In the genomic region with DNA sequence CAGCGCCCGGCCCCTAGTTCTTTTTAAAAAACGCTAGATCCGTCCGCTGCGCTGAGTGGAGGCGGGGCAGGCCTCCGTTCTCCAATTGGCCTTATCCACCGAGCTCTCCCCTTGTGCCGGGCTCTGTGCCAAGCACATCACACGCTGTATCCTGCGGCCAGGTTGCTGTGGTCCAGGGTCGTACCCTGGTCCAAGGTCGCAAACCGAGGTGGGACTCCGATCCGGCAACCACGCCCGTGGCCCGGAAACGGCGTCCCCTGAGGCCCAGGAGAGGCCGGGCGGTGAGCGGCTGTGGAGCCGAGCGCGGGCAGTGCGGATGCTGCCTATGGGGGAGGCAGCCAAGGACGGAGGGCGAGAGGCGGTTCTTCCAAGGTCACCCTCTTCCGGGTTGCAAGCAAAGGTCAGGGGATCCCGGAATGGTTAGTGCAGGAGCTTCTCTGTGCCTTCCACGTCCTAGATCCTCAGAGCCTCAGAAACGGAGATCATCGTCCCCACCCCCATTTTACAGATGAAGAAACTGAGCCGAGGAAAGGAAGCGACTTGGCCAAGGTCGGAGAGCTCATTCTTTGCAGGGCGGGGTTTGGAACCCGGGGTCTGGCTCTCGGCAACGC, we compare ENCODE assay signal across 8 cellular contexts.
DNase-seq lines count a peak whose midpoint lies in the region; ATAC-seq, FAIRE-seq and TF ChIP-seq lines count a peak whose summit lies in the region.

No MANE protein-coding gene starts in this region.

- H3K4me1 ChIP-seq in iPS-20b (ENCODE audit: insufficient read depth, low read length) (no peaks in the 10 kb centered on the region), stomach smooth muscle (ENCODE audit: control insufficient read depth, insufficient read depth, low read length) (peaks cover 9% of the 10 kb centered on the region)

- H3K27ac Mint-ChIP-seq in activated naive CD4-positive, alpha-beta T cell treated with anti-CD3 and anti-CD28 coated beads, Interleukin-2, amount 50 U/mL, for 72 hours, result peak overlapping the region; percentile 56 to 77

- H3K27ac ChIP-seq in iPS-20b (ENCODE audit: low read length) (no peak overlapping the region), stomach smooth muscle (ENCODE audit: low read length) (no peak overlapping the region)

- H3K27me3 ChIP-seq in iPS-20b (ENCODE audit: insufficient read depth, low read length), result peaks cover 74% of the 10 kb centered on the region
- H3K27me3 ChIP-seq in stomach smooth muscle (ENCODE audit: control insufficient read depth in 1 of 2, insufficient read depth in 2 of 2, low read length in 2 of 2), result peaks cover 19 to 22% of the 10 kb centered on the region in 2 donors

- ATAC-seq in HG03342 (IDR thresholded peaks at IDR 0.05; ENCODE audit: unreplicated experiment) (peak; percentile 34), HG02981 (IDR thresholded peaks at IDR 0.05; ENCODE audit: unreplicated experiment) (no peak), GM18861 (IDR thresholded peaks at IDR 0.05; ENCODE audit: unreplicated experiment) (no peak)
- peak; percentile 35 to 39 for ATAC-seq in activated naive CD4-positive, alpha-beta T cell treated with anti-CD3 and anti-CD28 coated beads, Interleukin-2, amount 50 U/mL, for 72 hours

- peak overlapping the region; percentile 3; the same call in 1 of the 2 replicates for H3K9ac ChIP-seq in iPS-20b (ENCODE audit: low read depth, low read length)
- no peak overlapping the region for H3K9ac ChIP-seq in stomach smooth muscle (ENCODE audit: low read length in 2 of 2)

- TF ChIP-seq POLR2A in GM12892 (IDR thresholded peaks at IDR 0.05; ENCODE audit: low read depth, low read length), result peak; percentile 46; the same call in 1 of the 2 replicates

- no peaks in the 10 kb centered on the region for H3K36me3 Mint-ChIP-seq in activated naive CD4-positive, alpha-beta T cell treated with anti-CD3 and anti-CD28 coated beads, Interleukin-2, amount 50 U/mL, for 72 hours

- no peaks in the 10 kb centered on the region for H3K9me3 Mint-ChIP-seq in activated naive CD4-positive, alpha-beta T cell treated with anti-CD3 and anti-CD28 coated beads, Interleukin-2, amount 50 U/mL, for 72 hours

- peak overlapping the region; percentile 63 for H3K4me3 ChIP-seq in iPS-20b (ENCODE audit: low read length)
- H3K4me3 ChIP-seq in stomach smooth muscle (ENCODE audit: low read length in 2 of 2), result peak overlapping the region; percentile 43 to 49

- H3K36me3 ChIP-seq in iPS-20b (ENCODE audit: insufficient read depth, low read depth, low read length) (no peaks in the 10 kb centered on the region), stomach smooth muscle (ENCODE audit: control insufficient read depth in 2 of 2, insufficient read depth in 2 of 2, low read length in 2 of 2) (no peaks in the 10 kb centered on the region)

- FAIRE-seq in GM12892 (lab: Jason Lieb, UNC), result peak; percentile 53

- H3K9me3 ChIP-seq in iPS-20b (ENCODE audit: insufficient read depth, low read depth, low read length) (no peaks in the 10 kb centered on the region), stomach smooth muscle (ENCODE audit: control insufficient read depth in 2 of 2, low read length in 2 of 2) (no peaks in the 10 kb centered on the region)

- DNase-seq in GM12892 (ENCODE audit: insufficient read length), result peak; percentile 59
- DNase-seq in activated naive CD4-positive, alpha-beta T cell treated with anti-CD3 and anti-CD28 coated beads, Interleukin-2, amount 50 U/mL, for 72 hours (ENCODE audit: low spot score in 2 of 2), result peak in 1 of 2 donors; percentile 35
- no peak for DNase-seq in epidermal melanocyte (ENCODE audit: insufficient read length, low spot score)

Comparison
In these comparisons a context has a peak if more than half of its experiments do, and no peak if none do; other contexts are left out.
1. ATAC-seq: peak in HG03342 (single experiment) and activated naive CD4-positive, alpha-beta T cell treated with anti-CD3 and anti-CD28 coated beads, Interleukin-2, amount 50 U/mL, for 72 hours (2 of 2); none in HG02981 (single experiment) and GM18861 (single experiment).